ENCODE assay signal across 20 cellular contexts in genomic region chr4:110175634-110176033, GRCh38. TPM values are rescaled to one million over a fixed set of nuclear protein-coding genes. Genes with fewer than 3 reads are reported as not detected.
DNase-seq lines count a peak whose midpoint lies in the region; ATAC-seq, FAIRE-seq and TF ChIP-seq lines count a peak whose summit lies in the region.
"Had no signal": no experiment of that assay in that cellular context is flagged by ENCODE, and none has a peak within 500 bp of the region (broad histone marks: within the 10 kb centered on the region; RNA-seq: fewer than 3 reads in every experiment).

No MANE protein-coding gene starts in this region.

- peaks cover 23% of the 10 kb centered on the region for H3K36me3 Mint-ChIP-seq in MCF 10A (ENCODE audit: insufficient read depth, unreplicated experiment)
- H3K36me3 Mint-ChIP-seq: CD8-positive, alpha-beta T cell had no signal

- no peak overlapping the region for H2AFZ ChIP-seq in mammary epithelial cell (ENCODE audit: low read depth, low read length)

- BruUV-seq in mammary epithelial cell (replicated peaks; lab: Mats Ljungman, UMichigan) (no TSS peak), MCF 10A (replicated peaks; lab: Mats Ljungman, UMichigan) (no TSS peak), A673 (replicated peaks; lab: Mats Ljungman, UMichigan) (no TSS peak)

- no peak overlapping the region for H3K9ac ChIP-seq in mammary epithelial cell (ENCODE audit: insufficient read depth, low read length)
- H3K9ac ChIP-seq: BLaER1 treated with 17β-estradiol and CSF1 and Interleukin-3, amounts not matched to agents 10 nM and 100 nM had no signal

- H3K4me1 Mint-ChIP-seq in MCF 10A (ENCODE audit: insufficient read depth, unreplicated experiment), result no peaks in the 10 kb centered on the region

- H3K79me2 ChIP-seq in mammary epithelial cell (ENCODE audit: insufficient read depth, low read length), result peaks cover 54% of the 10 kb centered on the region

- no peaks in the 10 kb centered on the region for H3K27me3 Mint-ChIP-seq in MCF 10A (ENCODE audit: insufficient read depth, unreplicated experiment)

- dilution Hi-C loops in mammary epithelial cell (cut with HindIII; ENCODE audit: low sequenced_read_pairs), result no loop called here

- H3K4me1 ChIP-seq in mammary epithelial cell (ENCODE audit: insufficient read depth, low read length), result no peaks in the 10 kb centered on the region
- no peaks in the 10 kb centered on the region for H3K4me1 ChIP-seq in foreskin keratinocyte
- no peaks in the 10 kb centered on the region for H3K4me1 ChIP-seq in A673 (ENCODE audit: insufficient read depth, low read length, poor library complexity, severe bottlenecking)
- H3K4me1 ChIP-seq: BLaER1 treated with 17β-estradiol and CSF1 and Interleukin-3, amounts not matched to agents 10 nM and 100 nM; SJCRH30 had no signal

- no peak overlapping the region for H3K27ac Mint-ChIP-seq in MCF 10A (ENCODE audit: low read depth, unreplicated experiment)
- H3K27ac Mint-ChIP-seq: CD8-positive, alpha-beta T cell had no signal

- H3K4me3 Mint-ChIP-seq in MCF 10A (ENCODE audit: unreplicated experiment), result no peak overlapping the region
- H3K4me3 Mint-ChIP-seq: CD8-positive, alpha-beta T cell had no signal

- intact Hi-C loops in mammary epithelial cell (cut with micrococcal nuclease) (no loop called here), MCF 10A (cut with micrococcal nuclease) (no loop called here), A673 (cut with micrococcal nuclease; ENCODE audit: unreplicated experiment) (no loop called here)

- no peak for FAIRE-seq in bronchial epithelial cell (lab: Jason Lieb, UNC)

- no peak overlapping the region for H3K4me2 ChIP-seq in mammary epithelial cell (ENCODE audit: insufficient read depth, low read depth, low read length)
- H3K4me2 ChIP-seq: BLaER1 treated with 17β-estradiol and CSF1 and Interleukin-3, amounts not matched to agents 10 nM and 100 nM had no signal

- CTCF ChIA-PET in mammary epithelial cell (lab: Charles Lee; ENCODE audit: low non-redundant PET) (no interaction called here), MCF 10A (lab: Yijun Ruan, JAX) (interaction anchor here (0.6 kb wide), 2 partner anchors 99 to 307 kb away, joined by 3 read pairs; no protein-coding TSS in a partner anchor), A673 (lab: Charles Lee) (no interaction called here)

- H3K4me3 ChIP-seq in mammary epithelial cell (replicated peaks in 1 of 3; ENCODE audit: insufficient read depth in 1 of 3, low read depth in 2 of 3, low read length in 3 of 3) (no peak overlapping the region), bronchial epithelial cell (ENCODE audit: low read depth, low read length) (no peak overlapping the region), A673 (ENCODE audit: low read depth, low read length, poor library complexity, severe bottlenecking) (no peak overlapping the region)
- H3K4me3 ChIP-seq: BLaER1 treated with 17β-estradiol and CSF1 and Interleukin-3, amounts not matched to agents 10 nM and 100 nM; SJCRH30 had no signal

- DNase-seq in mammary epithelial cell (peak; percentile 32), MCF 10A (ENCODE audit: unreplicated experiment) (no peak), bronchial epithelial cell (ENCODE audit: low read depth) (peak; percentile 63), foreskin keratinocyte (peak in 1 of 2 donors; percentile 34), NCI-H345 (lab: John Stamatoyannopoulos, UW) (no peak), A673 (ENCODE audit: low spot score) (no peak), HPDE6-E6E7 (ENCODE audit: extremely low spot score) (no peak), CD1c-positive myeloid dendritic cell (ENCODE audit: extremely low spot score) (no peak)
- DNase-seq: CD8-positive, alpha-beta T cell; NCI-H1092; NCI-H1436; NCI-H2029; NCI-H2227 treated with DMSO at 0.1 percent for 48 hours; NCI-H510A treated with DMSO at 0.1 percent for 48 hours; NCI-H774; NK-92 treated with Interleukin-12 subunit alpha and Interleukin-12 subunit beta, amount 100 ng/mL, for 24 hours; SJCRH30 had no signal

- H3K36me3 ChIP-seq in mammary epithelial cell (ENCODE audit: insufficient read depth, low read length) (peaks cover 11% of the 10 kb centered on the region), bronchial epithelial cell (ENCODE audit: control insufficient read depth, insufficient read depth, low read length) (no peaks in the 10 kb centered on the region), A673 (ENCODE audit: insufficient read depth, low read length, poor library complexity, severe bottlenecking) (peaks cover 5% of the 10 kb centered on the region)

- peak; percentile 74 for ATAC-seq in foreskin keratinocyte
- ATAC-seq: CD8-positive, alpha-beta T cell; Panc1 had no signal

- POLR2A ChIA-PET in MCF 10A (lab: Yijun Ruan, JAX), result no interaction called here
- POLR2A ChIA-PET in A673 (lab: Charles Lee; ENCODE audit: low non-redundant PET), result no interaction called here

- H3K9me3 ChIP-seq in mammary epithelial cell (replicated peaks; ENCODE audit: insufficient read depth, low read length), result no peaks in the 10 kb centered on the region
- H3K9me3 ChIP-seq in A673 (ENCODE audit: low read depth, low read length, poor library complexity, severe bottlenecking), result no peaks in the 10 kb centered on the region
- H3K9me3 ChIP-seq: BLaER1 treated with 17β-estradiol and CSF1 and Interleukin-3, amounts not matched to agents 10 nM and 100 nM; SJCRH30 had no signal

- H4K20me1 ChIP-seq in mammary epithelial cell (ENCODE audit: insufficient read depth, low read length), result no peaks in the 10 kb centered on the region
- H4K20me1 ChIP-seq: BLaER1 treated with 17β-estradiol and CSF1 and Interleukin-3, amounts not matched to agents 10 nM and 100 nM had no signal

- H3K9me3 Mint-ChIP-seq in MCF 10A (ENCODE audit: unreplicated experiment), result no peaks in the 10 kb centered on the region
- H3K9me3 Mint-ChIP-seq: CD8-positive, alpha-beta T cell had no signal

- H3K27me3 ChIP-seq in mammary epithelial cell (ENCODE audit: insufficient read depth, low read length) (no peaks in the 10 kb centered on the region), bronchial epithelial cell (ENCODE audit: control insufficient read depth, insufficient read depth, low read length) (no peaks in the 10 kb centered on the region), foreskin keratinocyte (no peaks in the 10 kb centered on the region), A673 (replicated peaks; ENCODE audit: insufficient read depth, low read depth, low read length, poor library complexity) (no peaks in the 10 kb centered on the region)
- H3K27me3 ChIP-seq: BLaER1 treated with 17β-estradiol and CSF1 and Interleukin-3, amounts not matched to agents 10 nM and 100 nM; SJCRH30 had no signal

- TF ChIP-seq CTCF in mammary epithelial cell (conservative IDR thresholded peaks at IDR 0.05 in 1 of 2, IDR thresholded peaks at IDR 0.05 in 1 of 2; ENCODE audit: extremely low read depth in 1 of 2, insufficient read depth in 1 of 2, low read depth in 1 of 2, low read length in 2 of 2) (no peak), MCF 10A (IDR thresholded peaks at IDR 0.05; ENCODE audit: unreplicated experiment) (no peak), bronchial epithelial cell (IDR thresholded peaks at IDR 0.05; ENCODE audit: insufficient read depth, low read length, severe bottlenecking) (no peak), foreskin keratinocyte (conservative IDR thresholded peaks at IDR 0.05) (no peak), A673 (conservative IDR thresholded peaks at IDR 0.05; ENCODE audit: low read depth, low read length) (no peak)

- H3K27ac ChIP-seq in mammary epithelial cell (ENCODE audit: insufficient read depth, low read depth, low read length), result no peak overlapping the region
- no peak overlapping the region for H3K27ac ChIP-seq in foreskin keratinocyte
- no peak overlapping the region for H3K27ac ChIP-seq in A673 (ENCODE audit: low read depth, low read length, poor library complexity, severe bottlenecking)
- H3K27ac ChIP-seq: 22Rv1; BLaER1 treated with 17β-estradiol and CSF1 and Interleukin-3, amounts not matched to agents 10 nM and 100 nM; SJCRH30 had no signal

- in situ Hi-C loops in mammary epithelial cell (cut with MboI; ENCODE audit: low sequenced_read_pairs in 2 of 2), result no loop called here

RNA-seq across cellular contexts. Expression of gene ELOVL6, which starts 22.8 kb away (rescaled TPM):
- total RNA-seq in mammary epithelial cell, result 10 to 100 TPM; 18.7 to 49.0 TPM
- 61.6 TPM for polyA plus RNA-seq in mammary epithelial cell
- polyA minus RNA-seq in mammary epithelial cell, result 34.7 TPM
- total RNA-seq in MCF 10A (2022), result 22.7 and 23.5 TPM in 2 replicates
- 6.8 and 9.2 TPM in 2 replicates for total RNA-seq in bronchial epithelial cell
- total RNA-seq in foreskin keratinocyte, result 60.6 and 69.4 TPM in 2 replicates
- 31.4 and 43.4 TPM in 2 replicates for polyA plus RNA-seq in foreskin keratinocyte
- total RNA-seq in A673 (2021), result 50.0 and 55.3 TPM in 2 replicates

Comparison
In these comparisons a context has a peak if more than half of its experiments do, and no peak if none do; other contexts are left out.
1. DNase-seq: peak in mammary epithelial cell (single experiment) and bronchial epithelial cell (single experiment); none in MCF 10A (single experiment), NCI-H345 (single experiment), A673 (single experiment), HPDE6-E6E7 (single experiment) and CD1c-positive myeloid dendritic cell (single experiment).